12 cellular contexts compared by ENCODE assay signal in the genomic region with DNA sequence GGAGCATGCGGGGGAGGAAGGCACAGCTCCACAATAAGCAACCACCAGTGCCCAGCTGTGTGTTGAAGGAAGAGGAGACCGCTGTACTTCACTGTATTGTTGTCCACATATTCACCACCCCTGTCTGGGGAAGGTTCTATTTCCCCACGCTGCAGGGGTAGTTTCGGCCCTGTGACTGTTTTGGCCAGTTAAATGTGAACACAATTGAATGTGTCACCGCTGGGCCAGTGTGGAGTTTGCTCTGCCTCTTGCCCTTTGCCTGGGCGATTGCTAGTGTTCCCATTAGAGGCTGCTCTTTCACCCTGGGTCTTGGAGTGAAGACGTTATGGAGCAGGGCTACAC. TPM values are rescaled to one million over a fixed set of nuclear protein-coding genes. Genes with fewer than 3 reads are reported as not detected.
DNase-seq lines count a peak whose midpoint lies in the region; ATAC-seq, FAIRE-seq and TF ChIP-seq lines count a peak whose summit lies in the region.
"Had no signal": no experiment of that assay in that cellular context is flagged by ENCODE, and none has a peak within 500 bp of the region (broad histone marks: within the 10 kb centered on the region; RNA-seq: fewer than 3 reads in every experiment).

No MANE protein-coding gene starts in this region.

- H3K27ac ChIP-seq in BLaER1 treated with 17β-estradiol and CSF1 and Interleukin-3, amounts not matched to agents 10 nM and 100 nM, result peak overlapping the region in 1 of 11 experiments; percentile 24; a peak in 2 of 22 replicates
- peak overlapping the region; percentile 81 for H3K27ac ChIP-seq in RWPE1
- peak overlapping the region; percentile 52 for H3K27ac ChIP-seq in fibroblast of lung (ENCODE audit: insufficient read depth, low read length)

- POLR2A ChIA-PET in RWPE1 (lab: Yijun Ruan, JAX; ENCODE audit: low non-redundant PET), result no interaction called here

- no peaks in the 10 kb centered on the region for H3K9me3 ChIP-seq in BLaER1 treated with 17β-estradiol and CSF1 and Interleukin-3, amounts not matched to agents 10 nM and 100 nM (replicated peaks in 1 of 11)
- H3K9me3 ChIP-seq in fibroblast of lung (ENCODE audit: control insufficient read depth, insufficient read depth, low read depth, low read length), result no peaks in the 10 kb centered on the region
- H3K9me3 ChIP-seq: SK-N-SH had no signal

- CTCF ChIA-PET in RWPE1 (lab: Yijun Ruan, JAX), result no interaction called here

- DNase-seq in RWPE1 (ENCODE audit: low spot score) (no peak), fibroblast of lung (ENCODE audit: low read depth in 2 of 2) (peak in 1 of 2 donors; percentile 28), midbrain (lab: John Stamatoyannopoulos, UW) (peak; percentile 36), activated gamma-delta T cell (lab: John Stamatoyannopoulos, UW) (no peak), HTR-8/SVneo (ENCODE audit: insufficient read length, low spot score) (no peak)
- DNase-seq: naive thymus-derived CD8-positive, alpha-beta T cell; NCI-H1930; SK-N-SH had no signal

- TF ChIP-seq CTCF in RWPE1 (conservative IDR thresholded peaks at IDR 0.05; ENCODE audit: low read depth) (no peak), fibroblast of lung (conservative IDR thresholded peaks at IDR 0.05 in 1 of 2, IDR thresholded peaks at IDR 0.05 in 1 of 2; ENCODE audit: low read depth in 1 of 2, low read length in 2 of 2) (no peak)

- peaks cover 0 to 23% (median 5%) of the 10 kb centered on the region in 11 experiments; a peak in 5 of 22 replicates for H3K36me3 ChIP-seq in BLaER1 treated with 17β-estradiol and CSF1 and Interleukin-3, amounts not matched to agents 10 nM and 100 nM
- H3K36me3 ChIP-seq in fibroblast of lung (ENCODE audit: control insufficient read depth, insufficient read depth, low read length), result no peaks in the 10 kb centered on the region

- H3K27me3 ChIP-seq in BLaER1 treated with 17β-estradiol and CSF1 and Interleukin-3, amounts not matched to agents 10 nM and 100 nM, result peaks cover 0 to 18% (median 0%) of the 10 kb centered on the region in 11 experiments; a peak in 3 of 22 replicates
- no peaks in the 10 kb centered on the region for H3K27me3 ChIP-seq in fibroblast of lung (ENCODE audit: control insufficient read depth, insufficient read depth, low read length)

- peak overlapping the region in 8 of 11 experiments; percentile 9 to 70 (median 38); a peak in 12 of 22 replicates for H3K4me2 ChIP-seq in BLaER1 treated with 17β-estradiol and CSF1 and Interleukin-3, amounts not matched to agents 10 nM and 100 nM
- no peak overlapping the region for H3K4me2 ChIP-seq in fibroblast of lung (ENCODE audit: extremely low read depth, insufficient read depth, low read length)

- no peak for ATAC-seq in GM18870 (IDR thresholded peaks at IDR 0.05; ENCODE audit: unreplicated experiment)
- ATAC-seq in GM18867 (IDR thresholded peaks at IDR 0.05; ENCODE audit: unreplicated experiment), result no peak
- ATAC-seq: naive thymus-derived CD8-positive, alpha-beta T cell had no signal

- H3K9ac ChIP-seq in BLaER1 treated with 17β-estradiol and CSF1 and Interleukin-3, amounts not matched to agents 10 nM and 100 nM, result no peak overlapping the region
- no peak overlapping the region for H3K9ac ChIP-seq in fibroblast of lung (ENCODE audit: insufficient read depth, low read length)
- H3K9ac ChIP-seq: SK-N-SH had no signal

- FAIRE-seq in HTR-8/SVneo (lab: Jason Lieb, UNC), result no peak
- FAIRE-seq: G401.6 had no signal

- peaks cover 39 to 61% (median 52%) of the 10 kb centered on the region in 10 experiments for H3K4me1 ChIP-seq in BLaER1 treated with 17β-estradiol and CSF1 and Interleukin-3, amounts not matched to agents 10 nM and 100 nM
- H3K4me1 ChIP-seq in fibroblast of lung (ENCODE audit: control insufficient read depth, extremely low read depth, insufficient read depth, low read length), result peaks cover 10% of the 10 kb centered on the region

- no peak overlapping the region for H2AFZ ChIP-seq in fibroblast of lung (ENCODE audit: low read length)

- peaks cover 0 to 99% (median 50%) of the 10 kb centered on the region in 11 experiments; a peak in 18 of 22 replicates for H4K20me1 ChIP-seq in BLaER1 treated with 17β-estradiol and CSF1 and Interleukin-3, amounts not matched to agents 10 nM and 100 nM
- H4K20me1 ChIP-seq in fibroblast of lung (ENCODE audit: control insufficient read depth, extremely low read depth, insufficient read depth, low read length), result no peaks in the 10 kb centered on the region

- peaks cover 12% of the 10 kb centered on the region for H3K79me2 ChIP-seq in fibroblast of lung (ENCODE audit: control insufficient read depth, insufficient read depth, low read length)

- H3K4me3 ChIP-seq in BLaER1 treated with 17β-estradiol and CSF1 and Interleukin-3, amounts not matched to agents 10 nM and 100 nM, result no peak overlapping the region
- H3K4me3 ChIP-seq in fibroblast of lung (replicated peaks in 1 of 4; ENCODE audit: control extremely low read depth in 1 of 4, insufficient read depth in 1 of 4, low read depth in 3 of 4, low read length in 4 of 4), result no peak overlapping the region

RNA-seq across cellular contexts. Expression of gene UBE4B, which starts 32.6 kb away (rescaled TPM):
- total RNA-seq in fibroblast of lung, result 28.2 and 30.7 TPM in 2 replicates
- 21.9 and 28.9 TPM in 2 replicates for polyA plus RNA-seq in fibroblast of lung
- 28.6 and 28.7 TPM in 2 replicates for polyA plus RNA-seq in fibroblast of lung (2012)
- 37.7 and 45.8 TPM in 2 replicates for polyA minus RNA-seq in fibroblast of lung (ENCODE audit: low replicate concordance)
